In the genomic region with DNA sequence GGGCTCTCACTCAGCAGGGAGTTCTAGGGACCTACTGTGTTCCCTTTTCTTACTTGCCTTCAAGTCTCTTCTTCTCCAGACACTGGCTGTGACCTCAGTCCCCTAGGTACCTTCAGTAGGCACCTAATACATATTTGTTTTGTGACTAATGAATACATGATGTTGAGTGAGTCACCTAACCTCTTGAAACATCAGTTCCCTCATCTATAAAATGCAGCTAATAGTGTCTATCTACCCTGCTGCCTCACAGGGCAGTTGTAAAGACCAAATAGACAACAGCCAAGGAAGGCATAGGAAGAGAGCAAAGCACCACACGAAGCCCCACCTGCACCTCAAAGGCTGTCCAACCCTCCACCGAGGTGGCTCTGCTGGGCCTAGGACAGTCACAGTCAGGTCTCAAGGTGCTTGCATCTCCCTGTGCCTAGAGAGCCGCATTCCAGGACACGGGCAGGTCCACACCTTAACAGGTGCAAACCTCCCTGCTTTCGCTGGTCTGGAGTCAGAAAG, we compare ENCODE assay signal across 11 cellular contexts. TPM values are rescaled to one million over a fixed set of nuclear protein-coding genes. Genes with fewer than 3 reads are reported as not detected.
DNase-seq lines count a peak whose midpoint lies in the region; ATAC-seq and TF ChIP-seq lines count a peak whose summit lies in the region.
"Had no signal": no experiment of that assay in that cellular context is flagged by ENCODE, and none has a peak within 500 bp of the region (broad histone marks: within the 10 kb centered on the region; RNA-seq: fewer than 3 reads in every experiment).

No MANE protein-coding gene starts in this region.

- no peak for TF ChIP-seq CTCF in PC-3 (conservative IDR thresholded peaks at IDR 0.05; ENCODE audit: low read depth, low read length)
- TF ChIP-seq CTCF in fibroblast of mammary gland (conservative IDR thresholded peaks at IDR 0.05; ENCODE audit: control insufficient read depth, insufficient read depth, low read depth, low read length) = no peak

- H3K4me2 ChIP-seq in PC-3 (ENCODE audit: low read length) (peak overlapping the region; percentile 66), skeletal muscle satellite cell (ENCODE audit: low read length) (peak overlapping the region; percentile 46)

- intact Hi-C loops in PC-3 (cut with micrococcal nuclease) = loop anchor here (2.0 kb wide), 1 partner anchor 66 kb away; no protein-coding TSS in a partner anchor

- H3K4me3 ChIP-seq in PC-3 (ENCODE audit: low read length) (peak overlapping the region; percentile 20; the same call in 1 of the 2 replicates), fibroblast of mammary gland (ENCODE audit: control insufficient read depth, low read depth, low read length) (no peak overlapping the region), skeletal muscle satellite cell (ENCODE audit: low read length) (peak overlapping the region; percentile 13)
- H3K4me3 ChIP-seq: esophagus squamous epithelium had no signal

- CTCF ChIA-PET in PC-3 (lab: Charles Lee) = no interaction called here

- peak overlapping the region; percentile 85 for H3K27ac ChIP-seq in PC-3 (ENCODE audit: low read length)
- H3K27ac ChIP-seq: WERI-Rb-1 had no signal

- no peaks in the 10 kb centered on the region for H4K20me1 ChIP-seq in PC-3 (ENCODE audit: low read length)

- H3K36me3 ChIP-seq in PC-3 (ENCODE audit: low read depth, low read length) = no peaks in the 10 kb centered on the region
- no peaks in the 10 kb centered on the region for H3K36me3 ChIP-seq in skeletal muscle satellite cell (ENCODE audit: insufficient read depth, low read length)
- H3K36me3 ChIP-seq: esophagus squamous epithelium, WERI-Rb-1 had no signal

- H3K27me3 ChIP-seq in PC-3 (ENCODE audit: low read length) = no peaks in the 10 kb centered on the region
- no peaks in the 10 kb centered on the region for H3K27me3 ChIP-seq in skeletal muscle satellite cell (ENCODE audit: control insufficient read depth, insufficient read depth, low read length)
- H3K27me3 ChIP-seq: esophagus squamous epithelium had no signal

- DNase-seq in EL (peak; percentile 62), PC-3 (peak; percentile 91), fibroblast of mammary gland (ENCODE audit: low read depth) (peak; percentile 72), T1000 (lab: John Stamatoyannopoulos, UW) (no peak)
- DNase-seq: DMS 273 treated with DMSO at 0.1 percent for 48 hours, esophagus squamous epithelium, NCI-H2029 treated with DMSO at 0.1 percent for 48 hours, WERI-Rb-1 had no signal

- peak overlapping the region; percentile 46; the same call in 1 of the 2 replicates for H3K9ac ChIP-seq in PC-3 (ENCODE audit: low read length)
- H3K9ac ChIP-seq in skeletal muscle satellite cell (ENCODE audit: low read depth, low read length) = no peak overlapping the region

- no peaks in the 10 kb centered on the region for H3K9me2 ChIP-seq in PC-3 (replicated peaks; ENCODE audit: low read length)

- H3F3A ChIP-seq in PC-3 (ENCODE audit: low read length, unreplicated experiment) = no peaks in the 10 kb centered on the region

- H2AFZ ChIP-seq in PC-3 (ENCODE audit: low read length) = no peak overlapping the region

- no peaks in the 10 kb centered on the region for H3K79me2 ChIP-seq in PC-3 (ENCODE audit: low read length)

- BruUV-seq in PC-3 (replicated peaks; lab: Mats Ljungman, UMichigan) = no TSS peak

- ATAC-seq in PC-3 = peak; percentile 69
- ATAC-seq in HG03378 (IDR thresholded peaks at IDR 0.05; ENCODE audit: unreplicated experiment) = no peak
- no peak for ATAC-seq in HG03442 (IDR thresholded peaks at IDR 0.05; ENCODE audit: unreplicated experiment)

- H3K9me3 ChIP-seq in PC-3 (ENCODE audit: low read length) (no peaks in the 10 kb centered on the region), skeletal muscle satellite cell (replicated peaks; ENCODE audit: low read length) (no peaks in the 10 kb centered on the region)
- H3K9me3 ChIP-seq: esophagus squamous epithelium had no signal

- H3K4me1 ChIP-seq in PC-3 (ENCODE audit: insufficient read depth, low read length) = peaks cover 53% of the 10 kb centered on the region
- H3K4me1 ChIP-seq in skeletal muscle satellite cell (ENCODE audit: control insufficient read depth, insufficient read depth, low read length) = peaks cover 52% of the 10 kb centered on the region

- POLR2A ChIA-PET in PC-3 (lab: Charles Lee; ENCODE audit: unreplicated experiment) = no interaction called here

RNA-seq across cellular contexts. Expression of a gene that starts 29.1 kb away (rescaled TPM):
- 1.4 and 5.2 TPM in 2 replicates for total RNA-seq in PC-3 (2014; rRNA removed)
- 1.7 and 2.0 TPM in 2 replicates for total RNA-seq in skeletal muscle satellite cell (2012; rRNA removed)
